1 cellular context compared by ENCODE assay signal in the genomic region with DNA sequence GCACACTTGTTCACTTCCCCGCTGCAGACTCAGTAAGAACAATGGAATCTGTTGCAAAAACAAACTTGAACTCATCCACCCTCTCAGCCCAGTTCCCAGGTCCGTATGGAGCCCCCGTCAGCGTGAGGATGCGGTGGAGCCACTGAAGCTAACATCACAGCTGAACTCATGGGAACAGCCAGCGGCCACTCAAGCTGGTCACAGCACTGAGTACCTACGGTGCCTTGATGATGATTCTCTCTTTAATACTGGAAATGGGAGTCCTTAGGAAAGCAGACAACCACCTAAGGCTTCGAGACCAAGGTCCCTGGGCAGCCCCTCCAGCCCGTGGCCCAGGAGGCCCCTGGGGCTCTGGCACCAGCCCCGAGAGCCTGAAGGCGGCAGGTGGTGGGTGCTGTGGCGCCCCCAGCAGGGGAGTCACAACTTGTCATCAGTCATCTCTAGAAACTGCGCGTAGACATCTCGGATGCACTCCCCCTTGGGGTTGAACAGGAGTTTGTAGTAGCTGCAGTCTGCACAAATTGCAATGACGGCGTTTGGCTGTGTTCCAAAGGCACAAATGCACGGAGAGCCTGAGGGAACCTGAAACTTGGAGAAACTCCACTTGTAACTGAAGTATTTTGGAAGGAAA.
TF ChIP-seq lines count a peak whose summit lies in the region.

No MANE protein-coding gene starts in this region.

TF ChIP-seq in HepG2, 621 proteins besides CTCF, POLR2A, EP300 and RAD21 (continued from another document):
- TF ChIP-seq ZNF687 (CRISPR knock-in tag; IDR thresholded peaks at IDR 0.05) = peak; percentile 19; the same call in 1 of the 2 replicates
